ENCODE assay signal across 8 cellular contexts in genomic region chr6:42453027-42453648, GRCh38. TPM values are rescaled to one million over a fixed set of nuclear protein-coding genes. Genes with fewer than 3 reads are reported as not detected.
DNase-seq lines count a peak whose midpoint lies in the region; ATAC-seq, FAIRE-seq and TF ChIP-seq lines count a peak whose summit lies in the region.

No MANE protein-coding gene starts in this region.

- peak overlapping the region in 1 of 2 experiments; percentile 89; a peak in 2 of 4 replicates for H3K9ac ChIP-seq in K562 (ENCODE audit: insufficient read depth in 1 of 2, low read depth in 2 of 2, low read length in 2 of 2)

- intact Hi-C loops in K562 (cut with micrococcal nuclease) = no loop called here

- no peak for FAIRE-seq in K562 (lab: Jason Lieb, UNC)

- peak overlapping the region; percentile 73 for H3K4me2 ChIP-seq in K562 (ENCODE audit: insufficient read depth, low read length)

- H3K27ac ChIP-seq in K562 (ENCODE audit: extremely low read depth, low read depth, low read length) (no peak overlapping the region), iPS DF 6.9 (ENCODE audit: low read length) (no peak overlapping the region)

- no peak for TF ChIP-seq CTCF in K562 (IDR thresholded peaks at IDR 0.05 in 2 of 3, conservative IDR thresholded peaks at IDR 0.05 in 1 of 3; ENCODE audit: insufficient read depth in 2 of 3, low read depth in 1 of 3, low read length in 3 of 3)

- TF ChIP-seq RAD21 in K562 (CRISPR knock-in tag; conservative IDR thresholded peaks at IDR 0.05 in 1 of 2, IDR thresholded peaks at IDR 0.05 in 1 of 2) = no peak

- H3K27me3 ChIP-seq in K562 (ENCODE audit: control insufficient read depth in 2 of 2, insufficient read depth in 2 of 2, low read length in 2 of 2) = peaks cover 42 to 52% of the 10 kb centered on the region in 2 experiments
- H3K27me3 ChIP-seq in iPS DF 6.9 (ENCODE audit: control insufficient read depth, insufficient read depth, low read length) = no peaks in the 10 kb centered on the region

- H4K20me1 ChIP-seq in K562 (replicated peaks; ENCODE audit: control insufficient read depth, insufficient read depth, low read length) = no peaks in the 10 kb centered on the region

- CTCF ChIA-PET in K562 (lab: Yijun Ruan, JAX; ENCODE audit: low intra/inter-chr PET ratio) = interaction anchor here (0.7 kb wide), 1 partner anchor 765 kb away, joined by 3 read pairs; no protein-coding TSS in a partner anchor

- H3K9me1 ChIP-seq in K562 (ENCODE audit: control insufficient read depth, insufficient read depth, low read length) = no peaks in the 10 kb centered on the region

- peaks cover 9 to 29% of the 10 kb centered on the region in 2 experiments; a peak in 4 of 5 replicates for H3K4me1 ChIP-seq in K562 (replicated peaks in 1 of 2; ENCODE audit: control insufficient read depth in 2 of 2, insufficient read depth in 2 of 2, low read length in 2 of 2)
- H3K4me1 ChIP-seq in iPS DF 6.9 (ENCODE audit: control insufficient read depth, insufficient read depth, low read length) = peaks cover 3% of the 10 kb centered on the region; the same call in 1 of the 2 replicates

- in situ Hi-C loops in K562 (cut with MboI) = no loop called here

- WGBS in K562 (ENCODE audit: insufficient coverage, low coverage, missing lambda C conversion rate) = 1% methylated on average over 29 of the region's 57 CpGs
- no CpG with 5 or more reads among the region's 57 CpGs for WGBS in iPS DF 6.9 (ENCODE audit: insufficient coverage, insufficient read length)

- peak; percentile 74 for DNase-seq in GF-D8 (lab: John Stamatoyannopoulos, UW)
- peak; percentile 77 to 86 for DNase-seq in NCI-H187 (lab: John Stamatoyannopoulos, UW)
- peak; percentile 64 for DNase-seq in T-helper 9 cell
- peak; percentile 81 to 88 (median 86) for DNase-seq in K562 (ENCODE audit: extremely low read depth in 1 of 4, low spot score in 3 of 4)
- DNase-seq in iPS DF 6.9 (ENCODE audit: low read depth, low spot score) = no peak
- peak; percentile 75 for DNase-seq in skeletal muscle cell (ENCODE audit: low read depth)

- no peak for TF ChIP-seq POLR2A in K562 (conservative IDR thresholded peaks at IDR 0.05)

- H3K4me3 ChIP-seq in K562 (peak overlapping the region; percentile 44), iPS DF 6.9 (ENCODE audit: low read length) (peak overlapping the region; percentile 68; the same call in 1 of the 2 replicates), skeletal muscle cell (ENCODE audit: low read depth, low read length) (peak overlapping the region; percentile 85)

- peak overlapping the region; percentile 92 for H2AFZ ChIP-seq in K562 (ENCODE audit: low read depth, low read length)

- peak; percentile 48 for ATAC-seq in HG02610 (IDR thresholded peaks at IDR 0.05; ENCODE audit: unreplicated experiment)
- peak; percentile 94 for ATAC-seq in K562
- ATAC-seq in HG02840 (IDR thresholded peaks at IDR 0.05; ENCODE audit: low FRiP score, unreplicated experiment) = no peak

- no TSS peak for BruUV-seq in K562 (replicated peaks; lab: Mats Ljungman, UMichigan)

- no peaks in the 10 kb centered on the region for H3K79me2 ChIP-seq in K562 (ENCODE audit: control insufficient read depth, insufficient read depth, low read length)

- POLR2A ChIA-PET in K562 (lab: Yijun Ruan, JAX) = no interaction called here

- no peaks in the 10 kb centered on the region for H3K9me3 ChIP-seq in K562 (replicated peaks; ENCODE audit: control insufficient read depth, insufficient read depth, low read depth, low read length)
- no peaks in the 10 kb centered on the region for H3K9me3 ChIP-seq in iPS DF 6.9 (ENCODE audit: control insufficient read depth, insufficient read depth, low read length)

- TF ChIP-seq EP300 in K562 (IDR thresholded peaks at IDR 0.05; ENCODE audit: low read length) = no peak

- H3K36me3 ChIP-seq in K562 (ENCODE audit: control insufficient read depth, insufficient read depth, low read length) (no peaks in the 10 kb centered on the region), iPS DF 6.9 (ENCODE audit: control insufficient read depth, insufficient read depth, low read length) (no peaks in the 10 kb centered on the region)

TF ChIP-seq in K562, 482 proteins besides CTCF, POLR2A, EP300 and RAD21 (continues in another document):
- TF ChIP-seq, protein P1, sequence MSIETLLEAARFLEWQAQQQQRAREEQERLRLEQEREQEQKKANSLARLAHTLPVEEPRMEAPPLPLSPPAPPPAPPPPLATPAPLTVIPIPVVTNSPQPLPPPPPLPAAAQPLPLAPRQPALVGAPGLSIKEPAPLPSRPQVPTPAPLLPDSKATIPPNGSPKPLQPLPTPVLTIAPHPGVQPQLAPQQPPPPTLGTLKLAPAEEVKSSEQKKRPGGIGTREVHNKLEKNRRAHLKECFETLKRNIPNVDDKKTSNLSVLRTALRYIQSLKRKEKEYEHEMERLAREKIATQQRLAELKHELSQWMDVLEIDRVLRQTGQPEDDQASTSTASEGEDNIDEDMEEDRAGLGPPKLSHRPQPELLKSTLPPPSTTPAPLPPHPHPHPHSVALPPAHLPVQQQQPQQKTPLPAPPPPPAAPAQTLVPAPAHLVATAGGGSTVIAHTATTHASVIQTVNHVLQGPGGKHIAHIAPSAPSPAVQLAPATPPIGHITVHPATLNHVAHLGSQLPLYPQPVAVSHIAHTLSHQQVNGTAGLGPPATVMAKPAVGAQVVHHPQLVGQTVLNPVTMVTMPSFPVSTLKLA (conservative IDR thresholded peaks at IDR 0.05) = peak in 1 of 2 experiments; percentile 50; a peak in 1 of 4 replicates
- TF ChIP-seq POLR2G (IDR thresholded peaks at IDR 0.05; ENCODE audit: low read depth, low read length) (peak; percentile 36; the same call in 1 of the 2 replicates), GABPB1 (CRISPR knock-in tag; IDR thresholded peaks at IDR 0.05) (peak; percentile 64; the same call in 1 of the 2 replicates), PTBP1 (IDR thresholded peaks at IDR 0.05; ENCODE audit: low read depth, low read length) (0 out of 2 replicates have a peak, but pooled peaks have one; percentile 16), UBTF (IDR thresholded peaks at IDR 0.05; ENCODE audit: borderline replicate concordance in 1 of 2, low read depth in 2 of 2, low read length in 2 of 2) (peak; percentile 97 to 100; a peak in 3 of 4 replicates), L3MBTL2 (IDR thresholded peaks at IDR 0.05) (peak; percentile 9), MAZ (CRISPR knock-in tag; conservative IDR thresholded peaks at IDR 0.05 in 1 of 2, IDR thresholded peaks at IDR 0.05 in 1 of 2) (peak; percentile 53 to 66; a peak in 3 of 4 replicates), MCM3 (IDR thresholded peaks at IDR 0.05) (no peak), KAT7 (CRISPR knock-in tag; IDR thresholded peaks at IDR 0.05; ENCODE audit: borderline replicate concordance) (peak; percentile 64; the same call in 1 of the 2 replicates), NRF1 (conservative IDR thresholded peaks at IDR 0.05 in 1 of 2, IDR thresholded peaks at IDR 0.05 in 1 of 2) (peak; percentile 57 to 66), THRB (CRISPR knock-in tag; conservative IDR thresholded peaks at IDR 0.05) (no peak), CCNT2 (IDR thresholded peaks at IDR 0.05; ENCODE audit: borderline replicate concordance, extremely low read depth, insufficient read length, low read depth, low read length) (peak; percentile 46), RNF2 (IDR thresholded peaks at IDR 0.05) (peak; percentile 26; the same call in 1 of the 2 replicates)

RNA-seq across cellular contexts. Expression of gene TRERF1, which starts 1.4 kb away (rescaled TPM):
- total RNA-seq in K562 (2011; cell fraction: chromatin; rRNA removed; ENCODE audit: low replicate concordance) = 0.28 TPM in 1 of 2 replicates, not detected in the other
- under 0.01 and 0.17 TPM in 2 replicates for total RNA-seq in K562 (2011; cell fraction: nucleolus; rRNA removed)
- total RNA-seq in K562 (2011; cell fraction: nucleoplasm; rRNA removed) = 0.07 and 0.15 TPM in 2 replicates
- 0.04 TPM in 1 of 2 replicates, not detected in the other for total RNA-seq in K562 (2014; rRNA removed)
- total RNA-seq in K562 (2014; rRNA removed; fragmentation: Illumina TruSeq; extraction: Trizol) = 0.04 TPM in 1 of 2 replicates, not detected in the other
- total RNA-seq in K562 (2015; rRNA removed; fragmentation: Illumina TruSeq; extraction: Trizol) = 0.04 and 0.07 TPM in 2 replicates
- 0.16 and 0.20 TPM in 2 replicates for total RNA-seq in K562 (2021)
- polyA plus RNA-seq in K562 (2011; rRNA removed) = 0.07 and 0.24 TPM in 2 replicates
- 0.13 and 0.21 TPM in 2 replicates for polyA plus RNA-seq in K562 (2011; cell fraction: cytosol; rRNA removed)
- 0.28 and 0.44 TPM in 2 replicates for polyA plus RNA-seq in K562 (2011; cell fraction: nucleus; rRNA removed)
- polyA plus RNA-seq in K562 (2012) = 0.09 and 0.60 TPM in 2 replicates
- 0.07 and 0.10 TPM in 2 replicates for polyA plus RNA-seq in K562 (2014; fragmentation: Illumina TruSeq; extraction: Trizol)
- polyA plus RNA-seq in K562 (2014; fragmentation: Nextera tagmentation; extraction: Ambion mirVana) = not detected
- polyA plus RNA-seq in K562 (2014; rRNA removed) = 0.04 and 0.07 TPM in 2 replicates
- 0.07 and 0.18 TPM in 2 replicates for polyA minus RNA-seq in K562 (2011; rRNA and poly(A)+ RNA removed)
- 0.29 and 0.64 TPM in 2 replicates for polyA minus RNA-seq in K562 (2011; cell fraction: cytosol; rRNA and poly(A)+ RNA removed)
- polyA minus RNA-seq in K562 (2011; cell fraction: nucleus; rRNA and poly(A)+ RNA removed) = under 0.01 and 0.44 TPM in 2 replicates
